In the genomic region with DNA sequence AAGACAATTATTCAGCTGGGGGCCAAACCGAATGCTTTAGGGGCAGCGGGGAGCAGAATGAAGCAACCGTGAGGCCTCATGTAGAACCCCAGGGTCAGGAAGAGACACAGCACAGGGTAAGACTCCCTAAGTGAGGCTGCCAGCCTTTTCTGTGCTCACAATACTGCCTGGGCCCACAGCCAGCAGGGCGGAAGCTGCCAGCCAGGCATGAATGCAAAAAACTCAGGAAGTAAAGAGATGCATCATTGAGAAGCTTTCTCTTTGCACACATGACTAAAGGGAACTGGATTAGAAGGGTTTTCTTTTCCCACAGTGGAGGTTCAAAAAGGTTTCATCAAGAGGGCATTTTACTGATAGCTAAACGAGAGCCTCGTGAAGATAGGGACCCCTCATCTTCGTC, we compare ENCODE assay signal across 9 cellular contexts. TPM values are rescaled to one million over a fixed set of nuclear protein-coding genes. Genes with fewer than 3 reads are reported as not detected.
DNase-seq lines count a peak whose midpoint lies in the region; ATAC-seq and TF ChIP-seq lines count a peak whose summit lies in the region.
"Had no signal": no experiment of that assay in that cellular context is flagged by ENCODE, and none has a peak within 500 bp of the region (broad histone marks: within the 10 kb centered on the region; RNA-seq: fewer than 3 reads in every experiment).

No MANE protein-coding gene starts in this region.

- POLR2A ChIA-PET in HEK293 (lab: Yijun Ruan, JAX): no interaction called here
- POLR2A ChIA-PET in activated CD4-positive, alpha-beta memory T cell treated with anti-CD3 and anti-CD28 coated beads, Interleukin-2, amount 10 ng/mL, durations not matched to agents 7 days and 5 days (lab: Charles Lee): no interaction called here

- DNase-seq in T1000 (lab: John Stamatoyannopoulos, UW): peak; percentile 33
- peak in 39 of 42 donors; percentile 39 to 89 (median 68) for DNase-seq in head of caudate nucleus
- DNase-seq in activated CD4-positive, alpha-beta memory T cell treated with anti-CD3 and anti-CD28 coated beads, Interleukin-2, amount 10 ng/mL, durations not matched to agents 7 days and 5 days: no peak

- CTCF ChIA-PET in HEK293 (lab: Yijun Ruan, JAX): interaction anchor here (0.7 kb wide), 1 partner anchor 54 kb away, joined by 3 read pairs; no protein-coding TSS in a partner anchor
- CTCF ChIA-PET in activated CD4-positive, alpha-beta memory T cell treated with anti-CD3 and anti-CD28 coated beads, Interleukin-2, amount 10 ng/mL, durations not matched to agents 7 days and 5 days (lab: Charles Lee): no interaction called here

- H3K4me3 Mint-ChIP-seq in activated CD4-positive, alpha-beta memory T cell treated with anti-CD3 and anti-CD28 coated beads, Interleukin-2, amount 10 ng/mL, durations not matched to agents 7 days and 5 days: no peak overlapping the region

- H3K9me3 ChIP-seq in HEK293 (ENCODE audit: control insufficient read depth, insufficient read depth, low read depth, low read length) (no peaks in the 10 kb centered on the region), skeletal muscle satellite cell (replicated peaks; ENCODE audit: low read length) (no peaks in the 10 kb centered on the region)
- H3K9me3 ChIP-seq: tibial nerve had no signal

- H3K4me1 Mint-ChIP-seq in activated CD4-positive, alpha-beta memory T cell treated with anti-CD3 and anti-CD28 coated beads, Interleukin-2, amount 10 ng/mL, durations not matched to agents 7 days and 5 days: peaks cover 1% of the 10 kb centered on the region

- ATAC-seq in GM21825 (IDR thresholded peaks at IDR 0.05; ENCODE audit: unreplicated experiment): no peak
- ATAC-seq in GM18867 (IDR thresholded peaks at IDR 0.05; ENCODE audit: unreplicated experiment): no peak
- no peak for ATAC-seq in GM21390 (IDR thresholded peaks at IDR 0.05; ENCODE audit: unreplicated experiment)

- no peaks in the 10 kb centered on the region for H3K9me3 Mint-ChIP-seq in activated CD4-positive, alpha-beta memory T cell treated with anti-CD3 and anti-CD28 coated beads, Interleukin-2, amount 10 ng/mL, durations not matched to agents 7 days and 5 days

- no peak overlapping the region for H3K27ac Mint-ChIP-seq in activated CD4-positive, alpha-beta memory T cell treated with anti-CD3 and anti-CD28 coated beads, Interleukin-2, amount 10 ng/mL, durations not matched to agents 7 days and 5 days

- H3K36me3 ChIP-seq in HEK293 (ENCODE audit: control insufficient read depth in 2 of 2, insufficient read depth in 1 of 2, low read length in 2 of 2): no peaks in the 10 kb centered on the region
- H3K36me3 ChIP-seq in skeletal muscle satellite cell (ENCODE audit: insufficient read depth, low read length): peaks cover 3% of the 10 kb centered on the region
- H3K36me3 ChIP-seq: tibial nerve had no signal

- no peaks in the 10 kb centered on the region for H3K27me3 ChIP-seq in skeletal muscle satellite cell (ENCODE audit: control insufficient read depth, insufficient read depth, low read length)
- H3K27me3 ChIP-seq: tibial nerve had no signal

- H3K4me3 ChIP-seq in HEK293 (ENCODE audit: low read depth, low read length) (no peak overlapping the region), skeletal muscle satellite cell (ENCODE audit: low read length) (peak overlapping the region; percentile 9)
- H3K4me3 ChIP-seq: tibial nerve had no signal

- H3K9ac ChIP-seq in skeletal muscle satellite cell (ENCODE audit: low read depth, low read length): peak overlapping the region; percentile 42

- peaks cover 10% of the 10 kb centered on the region for H3K27me3 Mint-ChIP-seq in activated CD4-positive, alpha-beta memory T cell treated with anti-CD3 and anti-CD28 coated beads, Interleukin-2, amount 10 ng/mL, durations not matched to agents 7 days and 5 days

- TF ChIP-seq CTCF in HEK293 (tag by site-specific recombination; IDR thresholded peaks at IDR 0.05): no peak

- no peak overlapping the region for H3K27ac ChIP-seq in HEK293 (ENCODE audit: extremely low read depth, low read depth, low read length)

- peak overlapping the region; percentile 53 for H3K4me2 ChIP-seq in skeletal muscle satellite cell (ENCODE audit: low read length)

- H3K4me1 ChIP-seq in HEK293 (ENCODE audit: control insufficient read depth, insufficient read depth, low read length) (peaks cover 19% of the 10 kb centered on the region), skeletal muscle satellite cell (ENCODE audit: control insufficient read depth, insufficient read depth, low read length) (peaks cover 50% of the 10 kb centered on the region)

- no peaks in the 10 kb centered on the region for H3K36me3 Mint-ChIP-seq in activated CD4-positive, alpha-beta memory T cell treated with anti-CD3 and anti-CD28 coated beads, Interleukin-2, amount 10 ng/mL, durations not matched to agents 7 days and 5 days (ENCODE audit: low read depth)

- intact Hi-C loops in head of caudate nucleus (cut with DNase I): no loop called here

TF ChIP-seq in HEK293, 187 proteins besides CTCF, POLR2A, EP300 and RAD21:
- TF ChIP-seq, protein P1, sequence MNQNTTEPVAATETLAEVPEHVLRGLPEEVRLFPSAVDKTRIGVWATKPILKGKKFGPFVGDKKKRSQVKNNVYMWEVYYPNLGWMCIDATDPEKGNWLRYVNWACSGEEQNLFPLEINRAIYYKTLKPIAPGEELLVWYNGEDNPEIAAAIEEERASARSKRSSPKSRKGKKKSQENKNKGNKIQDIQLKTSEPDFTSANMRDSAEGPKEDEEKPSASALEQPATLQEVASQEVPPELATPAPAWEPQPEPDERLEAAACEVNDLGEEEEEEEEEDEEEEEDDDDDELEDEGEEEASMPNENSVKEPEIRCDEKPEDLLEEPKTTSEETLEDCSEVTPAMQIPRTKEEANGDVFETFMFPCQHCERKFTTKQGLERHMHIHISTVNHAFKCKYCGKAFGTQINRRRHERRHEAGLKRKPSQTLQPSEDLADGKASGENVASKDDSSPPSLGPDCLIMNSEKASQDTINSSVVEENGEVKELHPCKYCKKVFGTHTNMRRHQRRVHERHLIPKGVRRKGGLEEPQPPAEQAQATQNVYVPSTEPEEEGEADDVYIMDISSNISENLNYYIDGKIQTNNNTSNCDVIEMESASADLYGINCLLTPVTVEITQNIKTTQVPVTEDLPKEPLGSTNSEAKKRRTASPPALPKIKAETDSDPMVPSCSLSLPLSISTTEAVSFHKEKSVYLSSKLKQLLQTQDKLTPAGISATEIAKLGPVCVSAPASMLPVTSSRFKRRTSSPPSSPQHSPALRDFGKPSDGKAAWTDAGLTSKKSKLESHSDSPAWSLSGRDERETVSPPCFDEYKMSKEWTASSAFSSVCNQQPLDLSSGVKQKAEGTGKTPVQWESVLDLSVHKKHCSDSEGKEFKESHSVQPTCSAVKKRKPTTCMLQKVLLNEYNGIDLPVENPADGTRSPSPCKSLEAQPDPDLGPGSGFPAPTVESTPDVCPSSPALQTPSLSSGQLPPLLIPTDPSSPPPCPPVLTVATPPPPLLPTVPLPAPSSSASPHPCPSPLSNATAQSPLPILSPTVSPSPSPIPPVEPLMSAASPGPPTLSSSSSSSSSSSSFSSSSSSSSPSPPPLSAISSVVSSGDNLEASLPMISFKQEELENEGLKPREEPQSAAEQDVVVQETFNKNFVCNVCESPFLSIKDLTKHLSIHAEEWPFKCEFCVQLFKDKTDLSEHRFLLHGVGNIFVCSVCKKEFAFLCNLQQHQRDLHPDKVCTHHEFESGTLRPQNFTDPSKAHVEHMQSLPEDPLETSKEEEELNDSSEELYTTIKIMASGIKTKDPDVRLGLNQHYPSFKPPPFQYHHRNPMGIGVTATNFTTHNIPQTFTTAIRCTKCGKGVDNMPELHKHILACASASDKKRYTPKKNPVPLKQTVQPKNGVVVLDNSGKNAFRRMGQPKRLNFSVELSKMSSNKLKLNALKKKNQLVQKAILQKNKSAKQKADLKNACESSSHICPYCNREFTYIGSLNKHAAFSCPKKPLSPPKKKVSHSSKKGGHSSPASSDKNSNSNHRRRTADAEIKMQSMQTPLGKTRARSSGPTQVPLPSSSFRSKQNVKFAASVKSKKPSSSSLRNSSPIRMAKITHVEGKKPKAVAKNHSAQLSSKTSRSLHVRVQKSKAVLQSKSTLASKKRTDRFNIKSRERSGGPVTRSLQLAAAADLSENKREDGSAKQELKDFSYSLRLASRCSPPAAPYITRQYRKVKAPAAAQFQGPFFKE (tag by site-specific recombination; IDR thresholded peaks at IDR 0.05; ENCODE audit: borderline replicate concordance): no peak
- no peak for TF ChIP-seq ZNF830 (tag by site-specific recombination; IDR thresholded peaks at IDR 0.05; ENCODE audit: low read depth)
- TF ChIP-seq, protein P2, sequence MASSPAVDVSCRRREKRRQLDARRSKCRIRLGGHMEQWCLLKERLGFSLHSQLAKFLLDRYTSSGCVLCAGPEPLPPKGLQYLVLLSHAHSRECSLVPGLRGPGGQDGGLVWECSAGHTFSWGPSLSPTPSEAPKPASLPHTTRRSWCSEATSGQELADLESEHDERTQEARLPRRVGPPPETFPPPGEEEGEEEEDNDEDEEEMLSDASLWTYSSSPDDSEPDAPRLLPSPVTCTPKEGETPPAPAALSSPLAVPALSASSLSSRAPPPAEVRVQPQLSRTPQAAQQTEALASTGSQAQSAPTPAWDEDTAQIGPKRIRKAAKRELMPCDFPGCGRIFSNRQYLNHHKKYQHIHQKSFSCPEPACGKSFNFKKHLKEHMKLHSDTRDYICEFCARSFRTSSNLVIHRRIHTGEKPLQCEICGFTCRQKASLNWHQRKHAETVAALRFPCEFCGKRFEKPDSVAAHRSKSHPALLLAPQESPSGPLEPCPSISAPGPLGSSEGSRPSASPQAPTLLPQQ (tag by site-specific recombination; IDR thresholded peaks at IDR 0.05): peak; percentile 65; the same call in 1 of the 2 replicates
- no peak for TF ChIP-seq ZFP69B (tag by site-specific recombination; IDR thresholded peaks at IDR 0.05)
- no peak for TF ChIP-seq OSR2 (tag by site-specific recombination; IDR thresholded peaks at IDR 0.05)
- TF ChIP-seq ZNF596 (tag by site-specific recombination; IDR thresholded peaks at IDR 0.05): no peak
- no peak for TF ChIP-seq ZNF223 (tag by site-specific recombination; IDR thresholded peaks at IDR 0.05)
- no peak for TF ChIP-seq GLIS2 (tag by site-specific recombination; IDR thresholded peaks at IDR 0.05)
- TF ChIP-seq ZNF239 (tag by site-specific recombination; IDR thresholded peaks at IDR 0.05): no peak
- no peak for TF ChIP-seq ZNF707 (tag by site-specific recombination; IDR thresholded peaks at IDR 0.05)
- no peak for TF ChIP-seq ZNF610 (tag by site-specific recombination; IDR thresholded peaks at IDR 0.05; ENCODE audit: borderline replicate concordance)
- 0 out of 2 replicates have a peak, but pooled peaks have one; percentile 8 for TF ChIP-seq ZIC2 (tag by site-specific recombination; IDR thresholded peaks at IDR 0.05)
- no peak for TF ChIP-seq ZNF76 (tag by site-specific recombination; IDR thresholded peaks at IDR 0.05; ENCODE audit: borderline replicate concordance, low read depth)
- no peak for TF ChIP-seq YY2 (tag by site-specific recombination; IDR thresholded peaks at IDR 0.05)

RNA-seq across cellular contexts. Expression of a gene that starts 33.3 kb away (rescaled TPM):
- total RNA-seq in skeletal muscle satellite cell (2012; rRNA removed): 110 and 114 TPM in 2 replicates
- under 1 TPM in 1 of 2 experiments, not detected in 1; 0.20 TPM for total RNA-seq in activated CD4-positive, alpha-beta memory T cell treated with anti-CD3 and anti-CD28 coated beads, Interleukin-2, amount 10 ng/mL, durations not matched to agents 7 days and 5 days
